15 cellular contexts compared by ENCODE assay signal in genomic region chr20:58877374-58878360, GRCh38. TPM values are rescaled to one million over a fixed set of nuclear protein-coding genes. Genes with fewer than 3 reads are reported as not detected.
DNase-seq lines count a peak whose midpoint lies in the region; ATAC-seq, FAIRE-seq and TF ChIP-seq lines count a peak whose summit lies in the region.
"Had no signal": no experiment of that assay in that cellular context is flagged by ENCODE, and none has a peak within 500 bp of the region (broad histone marks: within the 10 kb centered on the region; RNA-seq: fewer than 3 reads in every experiment).

No MANE protein-coding gene starts in this region.

- no peaks in the 10 kb centered on the region for H3K9me3 Mint-ChIP-seq in glutamatergic neuron (ENCODE audit: unreplicated experiment)

- DNase-seq in BE2C = peak; percentile 71
- DNase-seq in DMS79 (lab: John Stamatoyannopoulos, UW) = peak; percentile 90
- DNase-seq in T-helper 17 cell = no peak
- no peak for DNase-seq in glutamatergic neuron
- DNase-seq in colonic mucosa = no peak
- no peak for DNase-seq in anterior cingulate cortex (lab: John Stamatoyannopoulos, UW)
- DNase-seq in frontal cortex (ENCODE audit: low spot score in 2 of 2) = no peak
- DNase-seq: activated effector memory CD4-positive, alpha-beta T cell treated with Interleukin-2 at 50 U/mL for 16 hours; left ventricle myocardium superior; NCI-H1694; SJCRH30 had no signal

- H3K36me3 Mint-ChIP-seq in T-helper 17 cell (ENCODE audit: low read depth) (no peaks in the 10 kb centered on the region), glutamatergic neuron (ENCODE audit: unreplicated experiment) (no peaks in the 10 kb centered on the region)

- H3K27me3 ChIP-seq in BE2C = no peaks in the 10 kb centered on the region
- H3K27me3 ChIP-seq in colonic mucosa = no peaks in the 10 kb centered on the region
- H3K27me3 ChIP-seq: SJCRH30 had no signal

- no peaks in the 10 kb centered on the region for H3K9me3 ChIP-seq in BE2C
- H3K9me3 ChIP-seq in T-helper 17 cell (ENCODE audit: control insufficient read depth, low read length, poor library complexity, severe bottlenecking) = no peaks in the 10 kb centered on the region
- no peaks in the 10 kb centered on the region for H3K9me3 ChIP-seq in colonic mucosa
- H3K9me3 ChIP-seq: neutrophil, SJCRH30 had no signal

- peaks cover 35% of the 10 kb centered on the region for H3K4me1 ChIP-seq in BE2C
- H3K4me1 ChIP-seq in colonic mucosa = no peaks in the 10 kb centered on the region

- ATAC-seq in T-helper 17 cell (peak; percentile 64), HG02759 (IDR thresholded peaks at IDR 0.05; ENCODE audit: unreplicated experiment) (no peak)
- ATAC-seq: K562, left ventricle myocardium superior had no signal

- no peak overlapping the region for H3K9ac ChIP-seq in colonic mucosa (ENCODE audit: low read depth in 2 of 2, low read length in 2 of 2)

- peak overlapping the region; percentile 29; the same call in 1 of the 2 replicates for H3K4me3 ChIP-seq in BE2C (ENCODE audit: low read depth, low read length)
- H3K4me3 ChIP-seq in colonic mucosa = no peak overlapping the region
- H3K4me3 ChIP-seq: K562, SJCRH30 had no signal

- H3K4me1 Mint-ChIP-seq in T-helper 17 cell (peaks cover 13% of the 10 kb centered on the region), glutamatergic neuron (ENCODE audit: low read depth, unreplicated experiment) (peaks cover 58% of the 10 kb centered on the region)

- intact Hi-C loops in colonic mucosa (cut with DNase I) = no loop called here

- H3K36me3 ChIP-seq in BE2C (no peaks in the 10 kb centered on the region), colonic mucosa (no peaks in the 10 kb centered on the region)
- H3K36me3 ChIP-seq: neutrophil, SJCRH30 had no signal

- no peak overlapping the region for H3K27ac ChIP-seq in colonic mucosa
- H3K27ac ChIP-seq: neutrophil, SJCRH30 had no signal

- no peaks in the 10 kb centered on the region for H3K27me3 Mint-ChIP-seq in T-helper 17 cell
- no peaks in the 10 kb centered on the region for H3K27me3 Mint-ChIP-seq in glutamatergic neuron (ENCODE audit: unreplicated experiment)

- FAIRE-seq in frontal cortex (lab: Jason Lieb, UNC) = no peak
- FAIRE-seq: GM12891, K562 had no signal

- H3K27ac Mint-ChIP-seq in T-helper 17 cell = peak overlapping the region; percentile 86
- H3K27ac Mint-ChIP-seq in glutamatergic neuron (ENCODE audit: unreplicated experiment) = peak overlapping the region; percentile 36

- H3K4me3 Mint-ChIP-seq in T-helper 17 cell (peak overlapping the region; percentile 28), glutamatergic neuron (ENCODE audit: unreplicated experiment) (peak overlapping the region; percentile 31)

- TF ChIP-seq CTCF in BE2C (IDR thresholded peaks at IDR 0.05; ENCODE audit: low read depth, low read length) (no peak), glutamatergic neuron (IDR thresholded peaks at IDR 0.05; ENCODE audit: partially characterized antibody, unreplicated experiment) (no peak), colonic mucosa (IDR thresholded peaks at IDR 0.05) (no peak)

RNA-seq across cellular contexts. Expression of gene GNAS, which starts 25.2 kb away (rescaled TPM):
- 4,204 TPM for polyA plus RNA-seq in BE2C (2012; ENCODE audit: insufficient read depth, insufficient read length, low read depth)
- total RNA-seq in T-helper 17 cell (1,000 to 10,000 TPM in 1 of 2 donors, 100 to 1,000 TPM in 1; 755 to 1,096 TPM), glutamatergic neuron (ENCODE audit: unreplicated experiment) (1,989 TPM), colonic mucosa (100 to 1,000 TPM; 683 to 715 TPM), frontal cortex (481 TPM)

RNA-seq across cellular contexts. Expression of gene GNAS-AS1, which starts 27.0 kb away (rescaled TPM):
- 1.5 TPM for polyA plus RNA-seq in BE2C (2012; ENCODE audit: insufficient read depth, insufficient read length, low read depth)
- total RNA-seq in T-helper 17 cell (under 1 TPM in 1 of 2 donors, not detected in 1; 0.72 TPM), glutamatergic neuron (ENCODE audit: unreplicated experiment) (11.7 TPM), colonic mucosa (1 to 10 TPM in 1 of 2 donors, under 1 TPM in 1; 0.88 to 1.7 TPM), frontal cortex (1.2 TPM)
- total RNA-seq: SJCRH30 had no signal

Comparison
In these comparisons a context has a peak if more than half of its experiments do, and no peak if none do; other contexts are left out.
1. DNase-seq: peak in BE2C (single experiment) and DMS79 (single experiment); none in T-helper 17 cell (0 of 3), glutamatergic neuron (single experiment), colonic mucosa (single experiment), anterior cingulate cortex (0 of 58) and frontal cortex (0 of 2).